Comparison of ENCODE assay signal across 9 cellular contexts in the genomic region with DNA sequence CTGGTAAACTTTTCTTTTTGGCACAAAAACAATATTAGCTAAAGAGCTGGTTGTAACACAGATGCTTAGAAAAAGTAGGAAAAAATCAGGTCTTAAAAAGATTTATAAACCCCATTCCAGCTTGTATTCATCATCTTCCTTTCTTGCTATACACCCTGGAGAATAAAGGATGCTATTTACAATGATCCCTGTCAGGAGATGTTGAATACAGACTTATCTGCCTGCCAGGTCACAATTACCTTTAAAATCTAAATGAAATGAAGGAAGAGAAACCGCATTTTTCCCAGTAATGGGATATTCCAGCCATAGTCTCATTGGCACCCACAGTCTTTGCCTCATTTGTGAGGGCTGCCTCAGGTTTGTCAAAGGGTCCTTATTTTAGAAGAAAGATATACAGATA.
"Had no signal": no experiment of that assay in that cellular context is flagged by ENCODE, and none has a peak within 500 bp of the region (broad histone marks: within the 10 kb centered on the region; RNA-seq: fewer than 3 reads in every experiment).

No MANE protein-coding gene starts in this region.

- DNase-seq: GM23248, GOT3, H7, H9, HCEC 1CT, HFFc6 had no signal

- H3K36me3 ChIP-seq: HAP-1 had no signal

- H3K4me3 ChIP-seq: GM23248, GM23338, HAP-1 had no signal

- H3K4me1 ChIP-seq: HAP-1 had no signal

- H3K27ac ChIP-seq: GM23248 had no signal

- H3K9me3 ChIP-seq: HAP-1 had no signal

- H2AFZ ChIP-seq: GM23248, GM23338 had no signal

- ATAC-seq: GM23338, HCT116 had no signal

- H3K9ac ChIP-seq: GM23248 had no signal
